ENCODE assay signal across 1 cellular context in the genomic region with DNA sequence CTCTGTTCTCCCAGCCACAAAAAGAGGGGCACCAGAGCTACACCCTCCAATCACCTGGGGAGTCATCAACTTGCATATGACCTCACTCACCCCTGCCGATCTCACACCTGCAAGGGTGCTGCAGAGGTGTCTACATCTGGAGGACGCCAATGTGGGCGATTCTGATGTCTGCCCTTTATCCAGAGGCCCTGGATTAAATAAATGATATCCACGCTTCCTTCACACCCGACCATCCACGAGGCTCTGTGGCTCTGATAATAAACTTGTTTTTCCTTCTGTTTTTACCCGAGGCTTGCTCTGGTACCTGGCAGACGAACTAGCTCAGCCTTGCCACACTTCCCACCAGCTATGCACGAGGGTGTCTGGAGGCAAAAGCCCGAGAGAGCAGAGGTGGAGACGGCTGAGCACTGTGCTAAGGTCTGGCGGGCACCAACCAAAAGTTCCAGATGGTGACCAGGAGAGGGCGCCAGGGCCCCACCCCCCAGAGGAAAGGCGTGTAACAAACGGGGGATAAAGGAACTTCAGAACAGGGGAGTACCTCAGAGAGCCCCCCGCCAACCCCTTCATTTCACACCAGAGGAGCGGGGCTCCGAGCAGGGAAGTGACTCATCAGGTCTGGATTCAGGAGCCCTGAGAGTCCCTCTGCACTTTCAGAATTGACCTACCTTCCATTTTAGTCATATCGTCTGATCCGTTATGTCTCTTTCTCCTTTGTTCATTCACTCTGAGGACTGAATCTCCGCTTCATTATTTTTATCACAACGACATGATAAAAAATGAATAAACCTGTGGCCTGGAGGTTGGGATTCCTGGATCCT.
TF ChIP-seq lines count a peak whose summit lies in the region.

No MANE protein-coding gene starts in this region.

TF ChIP-seq in GM12878, 131 proteins besides CTCF, POLR2A, EP300 and RAD21:
- TF ChIP-seq, protein P1, sequence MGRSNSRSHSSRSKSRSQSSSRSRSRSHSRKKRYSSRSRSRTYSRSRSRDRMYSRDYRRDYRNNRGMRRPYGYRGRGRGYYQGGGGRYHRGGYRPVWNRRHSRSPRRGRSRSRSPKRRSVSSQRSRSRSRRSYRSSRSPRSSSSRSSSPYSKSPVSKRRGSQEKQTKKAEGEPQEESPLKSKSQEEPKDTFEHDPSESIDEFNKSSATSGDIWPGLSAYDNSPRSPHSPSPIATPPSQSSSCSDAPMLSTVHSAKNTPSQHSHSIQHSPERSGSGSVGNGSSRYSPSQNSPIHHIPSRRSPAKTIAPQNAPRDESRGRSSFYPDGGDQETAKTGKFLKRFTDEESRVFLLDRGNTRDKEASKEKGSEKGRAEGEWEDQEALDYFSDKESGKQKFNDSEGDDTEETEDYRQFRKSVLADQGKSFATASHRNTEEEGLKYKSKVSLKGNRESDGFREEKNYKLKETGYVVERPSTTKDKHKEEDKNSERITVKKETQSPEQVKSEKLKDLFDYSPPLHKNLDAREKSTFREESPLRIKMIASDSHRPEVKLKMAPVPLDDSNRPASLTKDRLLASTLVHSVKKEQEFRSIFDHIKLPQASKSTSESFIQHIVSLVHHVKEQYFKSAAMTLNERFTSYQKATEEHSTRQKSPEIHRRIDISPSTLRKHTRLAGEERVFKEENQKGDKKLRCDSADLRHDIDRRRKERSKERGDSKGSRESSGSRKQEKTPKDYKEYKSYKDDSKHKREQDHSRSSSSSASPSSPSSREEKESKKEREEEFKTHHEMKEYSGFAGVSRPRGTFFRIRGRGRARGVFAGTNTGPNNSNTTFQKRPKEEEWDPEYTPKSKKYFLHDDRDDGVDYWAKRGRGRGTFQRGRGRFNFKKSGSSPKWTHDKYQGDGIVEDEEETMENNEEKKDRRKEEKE (IDR thresholded peaks at IDR 0.05) = no peak
- TF ChIP-seq YY1 (IDR thresholded peaks at IDR 0.05; ENCODE audit: low read depth, low read length) (0 out of 2 replicates have a peak, but pooled peaks have one; percentile 59), SMC3 (IDR thresholded peaks at IDR 0.05; ENCODE audit: borderline replicate concordance, low read length) (peak; percentile 77)
